ENCODE assay signal across 12 cellular contexts in the genomic region with DNA sequence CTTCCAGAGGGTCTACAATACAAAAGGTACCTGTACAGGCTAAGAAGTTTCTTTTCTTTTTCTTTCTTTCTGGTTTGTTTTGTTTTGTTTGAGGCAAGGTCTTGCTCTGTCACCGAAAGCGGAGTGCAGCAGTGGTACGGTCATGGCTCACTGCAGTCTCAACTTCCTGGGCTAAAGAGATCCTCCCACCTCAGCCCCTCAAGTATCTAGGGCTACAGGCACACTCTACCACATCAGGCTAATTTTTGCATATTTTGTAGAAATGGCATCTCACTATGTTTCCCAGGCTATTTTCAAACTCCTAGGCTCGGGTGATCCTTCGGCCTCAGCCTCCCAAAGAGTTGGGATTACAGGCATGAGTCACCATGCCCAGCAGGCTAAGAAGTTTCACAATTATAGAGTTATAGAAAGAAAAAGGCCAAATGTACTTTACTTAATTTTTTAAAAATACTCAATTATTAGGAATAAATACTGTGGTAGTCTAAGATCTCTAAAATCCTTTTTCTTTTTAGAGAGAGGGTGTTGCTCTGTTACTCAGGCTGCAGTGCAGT. TPM values are rescaled to one million over a fixed set of nuclear protein-coding genes. Genes with fewer than 3 reads are reported as not detected.
DNase-seq lines count a peak whose midpoint lies in the region; ATAC-seq, FAIRE-seq and TF ChIP-seq lines count a peak whose summit lies in the region.
"Had no signal": no experiment of that assay in that cellular context is flagged by ENCODE, and none has a peak within 500 bp of the region (broad histone marks: within the 10 kb centered on the region; RNA-seq: fewer than 3 reads in every experiment).

No MANE protein-coding gene starts in this region.

- H3K9ac ChIP-seq in K562 (ENCODE audit: insufficient read depth in 1 of 2, low read depth in 2 of 2, low read length in 2 of 2) = no peak overlapping the region

- no peaks in the 10 kb centered on the region for H3K27me3 Mint-ChIP-seq in activated T-cell treated with anti-CD3 and anti-CD28 coated beads, Interleukin-2, amount 50 U/mL, for 24 hours

- H4K20me1 ChIP-seq in K562 (replicated peaks; ENCODE audit: control insufficient read depth, insufficient read depth, low read length) = no peaks in the 10 kb centered on the region

- H3K9me3 Mint-ChIP-seq in activated T-cell treated with anti-CD3 and anti-CD28 coated beads, Interleukin-2, amount 50 U/mL, for 24 hours = peaks cover 2% of the 10 kb centered on the region
- H3K9me3 Mint-ChIP-seq: activated naive CD4-positive, alpha-beta T cell treated with anti-CD3 and anti-CD28 coated beads for 36 hours; CD8-positive, alpha-beta memory T cell had no signal

- peaks cover 23% of the 10 kb centered on the region for H3K4me1 Mint-ChIP-seq in activated T-cell treated with anti-CD3 and anti-CD28 coated beads, Interleukin-2, amount 50 U/mL, for 24 hours (ENCODE audit: low read depth)

- POLR2A ChIA-PET in K562 (lab: Yijun Ruan, JAX) = no interaction called here

- no peaks in the 10 kb centered on the region for H3K27me3 ChIP-seq in K562 (ENCODE audit: control insufficient read depth in 2 of 2, insufficient read depth in 2 of 2, low read length in 2 of 2)
- H3K27me3 ChIP-seq: sigmoid colon had no signal

- 72% methylated on average over 4 of the region's 5 CpGs for WGBS in K562 (ENCODE audit: insufficient coverage, low coverage, missing lambda C conversion rate)

- no peak overlapping the region for H3K27ac Mint-ChIP-seq in activated T-cell treated with anti-CD3 and anti-CD28 coated beads, Interleukin-2, amount 50 U/mL, for 24 hours
- H3K27ac Mint-ChIP-seq: activated naive CD4-positive, alpha-beta T cell treated with anti-CD3 and anti-CD28 coated beads for 36 hours had no signal

- FAIRE-seq in K562 (lab: Jason Lieb, UNC) = no peak

- H3K4me3 Mint-ChIP-seq in activated T-cell treated with anti-CD3 and anti-CD28 coated beads, Interleukin-2, amount 50 U/mL, for 24 hours = no peak overlapping the region
- H3K4me3 Mint-ChIP-seq: activated naive CD4-positive, alpha-beta T cell treated with anti-CD3 and anti-CD28 coated beads for 36 hours had no signal

- 0 out of 2 replicates have a peak, but pooled peaks cover 5% of the 10 kb centered on the region for H3K9me3 ChIP-seq in K562 (replicated peaks; ENCODE audit: control insufficient read depth, insufficient read depth, low read depth, low read length)
- H3K9me3 ChIP-seq: sigmoid colon had no signal

- ATAC-seq in GM18502 (IDR thresholded peaks at IDR 0.05; ENCODE audit: poor library complexity, unreplicated experiment) (peak; percentile 71), GM21515 (IDR thresholded peaks at IDR 0.05; ENCODE audit: unreplicated experiment) (peak; percentile 77), HG03175 (IDR thresholded peaks at IDR 0.05; ENCODE audit: unreplicated experiment) (peak; percentile 78), K562 (no peak)

- peaks cover 12% of the 10 kb centered on the region for H3K36me3 Mint-ChIP-seq in activated T-cell treated with anti-CD3 and anti-CD28 coated beads, Interleukin-2, amount 50 U/mL, for 24 hours (ENCODE audit: low read depth)

- no peak for TF ChIP-seq RAD21 in K562 (CRISPR knock-in tag; conservative IDR thresholded peaks at IDR 0.05 in 1 of 2, IDR thresholded peaks at IDR 0.05 in 1 of 2)

- H3K79me2 ChIP-seq in K562 (ENCODE audit: control insufficient read depth, insufficient read depth, low read length) = peaks cover 15% of the 10 kb centered on the region

- no peak overlapping the region for H3K4me2 ChIP-seq in K562 (ENCODE audit: insufficient read depth, low read length)

- H3K4me1 ChIP-seq in K562 (replicated peaks in 1 of 2; ENCODE audit: control insufficient read depth in 2 of 2, insufficient read depth in 2 of 2, low read length in 2 of 2) = peaks cover 3 to 11% of the 10 kb centered on the region in 2 experiments; a peak in 4 of 5 replicates

- no peak overlapping the region for H3K27ac ChIP-seq in K562 (ENCODE audit: extremely low read depth, low read depth, low read length)
- H3K27ac ChIP-seq: sigmoid colon had no signal

- no TSS peak for BruUV-seq in K562 (replicated peaks; lab: Mats Ljungman, UMichigan)

- CTCF ChIA-PET in K562 (lab: Yijun Ruan, JAX; ENCODE audit: low intra/inter-chr PET ratio) = no interaction called here

- H3K36me3 ChIP-seq in K562 (ENCODE audit: control insufficient read depth, insufficient read depth, low read length) = no peaks in the 10 kb centered on the region
- H3K36me3 ChIP-seq: sigmoid colon had no signal

- H3K9me1 ChIP-seq in K562 (ENCODE audit: control insufficient read depth, insufficient read depth, low read length) = no peaks in the 10 kb centered on the region

- no peak for TF ChIP-seq EP300 in K562 (IDR thresholded peaks at IDR 0.05; ENCODE audit: low read length)

- intact Hi-C loops in K562 (cut with micrococcal nuclease) = no loop called here

- H3K4me3 ChIP-seq in K562 = no peak overlapping the region
- H3K4me3 ChIP-seq: sigmoid colon had no signal

- in situ Hi-C loops in K562 (cut with MboI) = no loop called here

- no peak for DNase-seq in K562 (ENCODE audit: extremely low read depth in 1 of 4, low spot score in 3 of 4)
- DNase-seq in AG08395 (ENCODE audit: low spot score) = no peak
- no peak for DNase-seq in activated T-cell treated with anti-CD3 and anti-CD28 coated beads, Interleukin-2, amount 50 U/mL, for 24 hours
- no peak for DNase-seq in NCI-H2227 (lab: John Stamatoyannopoulos, UW; ENCODE audit: unreplicated experiment)
- DNase-seq in effector CD8-positive, alpha-beta T cell (lab: John Stamatoyannopoulos, UW) = no peak
- DNase-seq: activated naive CD4-positive, alpha-beta T cell treated with anti-CD3 and anti-CD28 coated beads for 36 hours; CD8-positive, alpha-beta memory T cell; NK-92 treated with Interleukin-12 subunit alpha and Interleukin-12 subunit beta, amount 100 ng/mL, for 24 hours; sigmoid colon had no signal

- TF ChIP-seq CTCF in K562 (IDR thresholded peaks at IDR 0.05 in 2 of 3, conservative IDR thresholded peaks at IDR 0.05 in 1 of 3; ENCODE audit: insufficient read depth in 2 of 3, low read depth in 1 of 3, low read length in 3 of 3) = no peak

- no peak for TF ChIP-seq POLR2A in K562 (conservative IDR thresholded peaks at IDR 0.05)

- H2AFZ ChIP-seq in K562 (ENCODE audit: low read depth, low read length) = no peak overlapping the region

TF ChIP-seq in K562, 482 proteins besides CTCF, POLR2A, EP300 and RAD21 (continues in another document):
- TF ChIP-seq SREBF1 (IDR thresholded peaks at IDR 0.05; ENCODE audit: borderline replicate concordance, low read depth, low read length) (no peak), E2F6 (IDR thresholded peaks at IDR 0.05; ENCODE audit: borderline replicate concordance in 1 of 2, extremely low read depth in 1 of 2, insufficient read depth in 1 of 2, insufficient read length in 1 of 2, low read depth in 1 of 2, low read length in 1 of 2, poor library complexity in 1 of 2, severe bottlenecking in 1 of 2) (no peak), PURB (CRISPR knock-in tag; IDR thresholded peaks at IDR 0.05; ENCODE audit: low read depth) (no peak), POLR3G (IDR thresholded peaks at IDR 0.05; ENCODE audit: extremely low read depth, insufficient read length, insufficient replicate concordance) (no peak)

RNA-seq across cellular contexts. Expression of gene PIGH, which starts 3.0 kb away (rescaled TPM):
- 34.6 and 42.7 TPM in 2 replicates for total RNA-seq in K562 (2011; cell fraction: chromatin; rRNA removed; ENCODE audit: low replicate concordance)
- total RNA-seq in K562 (2011; cell fraction: nucleolus; rRNA removed) = 39.7 and 40.9 TPM in 2 replicates
- 44.7 and 64.3 TPM in 2 replicates for total RNA-seq in K562 (2011; cell fraction: nucleoplasm; rRNA removed)
- total RNA-seq in K562 (2014; rRNA removed) (21.1 and 33.9 TPM in 2 replicates), K562 (2014; rRNA removed; fragmentation: Illumina TruSeq; extraction: Trizol) (24.7 and 25.8 TPM in 2 replicates), K562 (2015; rRNA removed; fragmentation: Illumina TruSeq; extraction: Trizol) (20.9 and 22.1 TPM in 2 replicates), K562 (2021) (24.6 and 25.1 TPM in 2 replicates)
- polyA plus RNA-seq in K562 (2011; rRNA removed) (48.1 and 53.4 TPM in 2 replicates), K562 (2014; fragmentation: Illumina TruSeq; extraction: Trizol) (23.3 and 26.6 TPM in 2 replicates), K562 (2014; fragmentation: Nextera tagmentation; extraction: Ambion mirVana) (10 to 100 TPM; 23.6 to 30.6 TPM), K562 (2014; rRNA removed) (38.0 and 56.9 TPM in 2 replicates)
- polyA plus RNA-seq in K562 (2011; cell fraction: cytosol; rRNA removed) = 45.7 and 51.0 TPM in 2 replicates
- 104 and 138 TPM in 2 replicates for polyA plus RNA-seq in K562 (2011; cell fraction: nucleus; rRNA removed)
- 19.2 and 29.0 TPM in 2 replicates for polyA plus RNA-seq in K562 (2012)
- 26.3 and 29.4 TPM in 2 replicates for polyA minus RNA-seq in K562 (2011; rRNA and poly(A)+ RNA removed)
- 14.8 and 17.8 TPM in 2 replicates for polyA minus RNA-seq in K562 (2011; cell fraction: cytosol; rRNA and poly(A)+ RNA removed)
- polyA minus RNA-seq in K562 (2011; cell fraction: nucleus; rRNA and poly(A)+ RNA removed) = 12.9 and 15.8 TPM in 2 replicates

RNA-seq across cellular contexts. Expression of gene ARG2, which starts 16.6 kb away (rescaled TPM):
- 22.1 and 29.4 TPM in 2 replicates for total RNA-seq in K562 (2011; cell fraction: chromatin; rRNA removed; ENCODE audit: low replicate concordance)
- total RNA-seq in K562 (2011; cell fraction: nucleolus; rRNA removed) = 20.8 and 24.9 TPM in 2 replicates
- 25.6 and 31.2 TPM in 2 replicates for total RNA-seq in K562 (2011; cell fraction: nucleoplasm; rRNA removed)
- 13.9 and 15.5 TPM in 2 replicates for total RNA-seq in K562 (2014; rRNA removed)
- 17.8 and 19.7 TPM in 2 replicates for total RNA-seq in K562 (2014; rRNA removed; fragmentation: Illumina TruSeq; extraction: Trizol)
- 5.8 and 6.2 TPM in 2 replicates for total RNA-seq in K562 (2015; rRNA removed; fragmentation: Illumina TruSeq; extraction: Trizol)
- total RNA-seq in K562 (2021) = 12.5 and 13.1 TPM in 2 replicates
- 75.0 and 107 TPM in 2 replicates for polyA plus RNA-seq in K562 (2011; rRNA removed)
- polyA plus RNA-seq in K562 (2011; cell fraction: cytosol; rRNA removed) = 64.8 and 102 TPM in 2 replicates
- polyA plus RNA-seq in K562 (2011; cell fraction: nucleus; rRNA removed) = 27.6 and 70.1 TPM in 2 replicates
- polyA plus RNA-seq in K562 (2012) = 19.8 and 63.2 TPM in 2 replicates
- polyA plus RNA-seq in K562 (2014; fragmentation: Illumina TruSeq; extraction: Trizol) = 20.3 and 21.9 TPM in 2 replicates
- 10 to 100 TPM; 23.2 to 26.7 TPM for polyA plus RNA-seq in K562 (2014; fragmentation: Nextera tagmentation; extraction: Ambion mirVana)
- 11.7 and 13.4 TPM in 2 replicates for polyA plus RNA-seq in K562 (2014; rRNA removed)
- polyA minus RNA-seq in K562 (2011; rRNA and poly(A)+ RNA removed) = 63.5 and 97.5 TPM in 2 replicates
- polyA minus RNA-seq in K562 (2011; cell fraction: cytosol; rRNA and poly(A)+ RNA removed) = 36.9 and 46.0 TPM in 2 replicates
- 10.5 and 31.0 TPM in 2 replicates for polyA minus RNA-seq in K562 (2011; cell fraction: nucleus; rRNA and poly(A)+ RNA removed)
